8 cellular contexts compared by ENCODE assay signal in the genomic region with DNA sequence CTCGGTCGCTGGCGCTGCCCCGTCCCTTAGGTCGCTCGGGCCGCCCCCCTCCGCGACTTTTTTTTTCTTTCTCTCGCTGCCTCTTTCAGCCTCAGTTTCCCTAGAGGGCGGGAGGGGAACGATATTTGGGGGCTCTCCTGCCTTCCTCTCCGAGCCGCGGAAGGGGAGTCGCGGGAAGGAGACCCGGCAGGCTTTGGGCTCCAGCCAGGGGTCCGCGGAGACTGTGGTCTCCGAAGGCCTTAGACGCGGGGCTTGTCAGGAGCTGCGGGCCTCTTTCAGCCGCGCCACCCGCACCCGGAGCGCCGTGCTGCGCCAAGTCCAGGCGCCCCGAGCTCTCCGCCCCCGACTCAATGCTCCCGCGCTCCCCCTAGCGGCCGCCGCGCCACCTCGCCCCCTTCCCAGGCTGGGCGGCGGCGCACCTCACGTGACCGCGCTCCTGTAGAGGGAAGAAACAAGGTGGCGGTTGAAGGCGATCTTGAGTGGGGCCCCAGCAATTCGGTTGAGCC. TPM values are rescaled to one million over a fixed set of nuclear protein-coding genes. Genes with fewer than 3 reads are reported as not detected.
DNase-seq lines count a peak whose midpoint lies in the region; ATAC-seq and TF ChIP-seq lines count a peak whose summit lies in the region.

A gene (plus strand): TSS at position 427 of the 506 bp plus-strand sequence. CDS start 14,010 bp downstream, outside the sequence.

- H3K4me1 ChIP-seq in Karpas-422 (ENCODE audit: low read length) (peaks cover 20% of the 10 kb centered on the region), RWPE2 (ENCODE audit: insufficient read depth, poor library complexity, severe bottlenecking) (no peaks in the 10 kb centered on the region)

- peaks cover 9% of the 10 kb centered on the region; the same call in 1 of the 2 replicates for H3K79me2 ChIP-seq in Karpas-422 (ENCODE audit: low read length)

- peak within 1 kb of the TSS; percentile 78 for H3K27ac Mint-ChIP-seq in activated T-helper 2 cell treated with anti-CD3 and anti-CD28 coated beads, Interferon-gamma antibody, Interleukin-2, Interleukin-4, amounts not matched to agents 10 μg/mL and 5 μg/mL and 100 μg/mL, durations not matched to agents 14 hours and 24 hours and 36 hours
- H3K27ac Mint-ChIP-seq in nephron progenitor cell = peak within 1 kb of the TSS; percentile 71
- peak within 1 kb of the TSS; percentile 82 for H3K27ac Mint-ChIP-seq in stimulated activated naive CD8-positive, alpha-beta T cell treated with anti-CD3 and anti-CD28 coated beads, Interleukin-15, Interleukin-2, amounts not matched to agents 100 ng/mL and 50 ng/mL, for 24 hours

- H3K27me3 ChIP-seq in Karpas-422 (ENCODE audit: low read length) (no peaks in the 10 kb centered on the region), RWPE2 (ENCODE audit: insufficient read depth, poor library complexity, severe bottlenecking) (no peaks in the 10 kb centered on the region)

- intact Hi-C loops in activated T-helper 2 cell treated with anti-CD3 and anti-CD28 coated beads, Interferon-gamma antibody, Interleukin-2, Interleukin-4, amounts not matched to agents 10 μg/mL and 5 μg/mL and 100 μg/mL, durations not matched to agents 14 hours and 24 hours and 36 hours (cut with micrococcal nuclease) = no loop called here

- H3K9me3 Mint-ChIP-seq in activated T-helper 2 cell treated with anti-CD3 and anti-CD28 coated beads, Interferon-gamma antibody, Interleukin-2, Interleukin-4, amounts not matched to agents 10 μg/mL and 5 μg/mL and 100 μg/mL, durations not matched to agents 14 hours and 24 hours and 36 hours = no peaks in the 10 kb centered on the region
- H3K9me3 Mint-ChIP-seq in nephron progenitor cell = peaks cover 3% of the 10 kb centered on the region
- no peaks in the 10 kb centered on the region for H3K9me3 Mint-ChIP-seq in stimulated activated naive CD8-positive, alpha-beta T cell treated with anti-CD3 and anti-CD28 coated beads, Interleukin-15, Interleukin-2, amounts not matched to agents 100 ng/mL and 50 ng/mL, for 24 hours

- peaks cover 32% of the 10 kb centered on the region for H3K4me1 Mint-ChIP-seq in activated T-helper 2 cell treated with anti-CD3 and anti-CD28 coated beads, Interferon-gamma antibody, Interleukin-2, Interleukin-4, amounts not matched to agents 10 μg/mL and 5 μg/mL and 100 μg/mL, durations not matched to agents 14 hours and 24 hours and 36 hours (ENCODE audit: low read depth)
- H3K4me1 Mint-ChIP-seq in nephron progenitor cell = peaks cover 28% of the 10 kb centered on the region
- peaks cover 38% of the 10 kb centered on the region for H3K4me1 Mint-ChIP-seq in stimulated activated naive CD8-positive, alpha-beta T cell treated with anti-CD3 and anti-CD28 coated beads, Interleukin-15, Interleukin-2, amounts not matched to agents 100 ng/mL and 50 ng/mL, for 24 hours (ENCODE audit: low read depth)

- H3K9me3 ChIP-seq in Karpas-422 (ENCODE audit: low read length) = no peaks in the 10 kb centered on the region
- no peaks in the 10 kb centered on the region for H3K9me3 ChIP-seq in RWPE2 (ENCODE audit: severe bottlenecking)

- H3K36me3 ChIP-seq in Karpas-422 (ENCODE audit: insufficient read depth, low read length) = no peaks in the 10 kb centered on the region; the same call in 1 of the 2 replicates
- no peaks in the 10 kb centered on the region for H3K36me3 ChIP-seq in RWPE2 (ENCODE audit: low read depth)

- H3K4me2 ChIP-seq in Karpas-422 (ENCODE audit: low read depth, low read length, poor library complexity, severe bottlenecking) = peak within 1 kb of the TSS; percentile 97

- peak within 1 kb of the TSS; percentile 89; the same call in 1 of the 2 replicates for H2AFZ ChIP-seq in Karpas-422 (ENCODE audit: low read length)

- H3K4me3 Mint-ChIP-seq in activated T-helper 2 cell treated with anti-CD3 and anti-CD28 coated beads, Interferon-gamma antibody, Interleukin-2, Interleukin-4, amounts not matched to agents 10 μg/mL and 5 μg/mL and 100 μg/mL, durations not matched to agents 14 hours and 24 hours and 36 hours (ENCODE audit: low read depth) = peak within 1 kb of the TSS; percentile 85
- H3K4me3 Mint-ChIP-seq in nephron progenitor cell = peak within 1 kb of the TSS; percentile 91
- peak within 1 kb of the TSS; percentile 92 for H3K4me3 Mint-ChIP-seq in stimulated activated naive CD8-positive, alpha-beta T cell treated with anti-CD3 and anti-CD28 coated beads, Interleukin-15, Interleukin-2, amounts not matched to agents 100 ng/mL and 50 ng/mL, for 24 hours

- peak within 1 kb of the TSS; percentile 81 for H3K9ac ChIP-seq in Karpas-422 (ENCODE audit: low read length)

- H3K4me3 ChIP-seq in Karpas-422 (ENCODE audit: low read length) (peak within 1 kb of the TSS; percentile 81), RWPE2 (ENCODE audit: severe bottlenecking) (peak within 1 kb of the TSS; percentile 93), fibroblast of the aortic adventitia (ENCODE audit: low read depth, low read length) (peak within 1 kb of the TSS; percentile 99)

- H3K9me2 ChIP-seq in Karpas-422 (replicated peaks; ENCODE audit: insufficient read depth, low read length) = no peaks in the 10 kb centered on the region

- no peaks in the 10 kb centered on the region for H3K27me3 Mint-ChIP-seq in activated T-helper 2 cell treated with anti-CD3 and anti-CD28 coated beads, Interferon-gamma antibody, Interleukin-2, Interleukin-4, amounts not matched to agents 10 μg/mL and 5 μg/mL and 100 μg/mL, durations not matched to agents 14 hours and 24 hours and 36 hours (ENCODE audit: low read depth)
- peaks cover 14% of the 10 kb centered on the region for H3K27me3 Mint-ChIP-seq in nephron progenitor cell (ENCODE audit: low read depth, poor library complexity)
- no peaks in the 10 kb centered on the region for H3K27me3 Mint-ChIP-seq in stimulated activated naive CD8-positive, alpha-beta T cell treated with anti-CD3 and anti-CD28 coated beads, Interleukin-15, Interleukin-2, amounts not matched to agents 100 ng/mL and 50 ng/mL, for 24 hours

- DNase-seq in DMS153 (lab: John Stamatoyannopoulos, UW) = peak; percentile 52
- DNase-seq in Karpas-422 = peak; percentile 94
- peak; percentile 68 for DNase-seq in RWPE2 (ENCODE audit: low spot score)
- DNase-seq in activated T-helper 2 cell treated with anti-CD3 and anti-CD28 coated beads, Interferon-gamma antibody, Interleukin-2, Interleukin-4, amounts not matched to agents 10 μg/mL and 5 μg/mL and 100 μg/mL, durations not matched to agents 14 hours and 24 hours and 36 hours (ENCODE audit: low spot score) = peak; percentile 87
- DNase-seq in fibroblast of the aortic adventitia (ENCODE audit: low read depth) = peak; percentile 64
- DNase-seq in nephron progenitor cell = peak; percentile 92

- peaks cover 26% of the 10 kb centered on the region for H3K36me3 Mint-ChIP-seq in activated T-helper 2 cell treated with anti-CD3 and anti-CD28 coated beads, Interferon-gamma antibody, Interleukin-2, Interleukin-4, amounts not matched to agents 10 μg/mL and 5 μg/mL and 100 μg/mL, durations not matched to agents 14 hours and 24 hours and 36 hours (ENCODE audit: low read depth)
- peaks cover 21% of the 10 kb centered on the region for H3K36me3 Mint-ChIP-seq in nephron progenitor cell (ENCODE audit: low read depth)
- peaks cover 10% of the 10 kb centered on the region for H3K36me3 Mint-ChIP-seq in stimulated activated naive CD8-positive, alpha-beta T cell treated with anti-CD3 and anti-CD28 coated beads, Interleukin-15, Interleukin-2, amounts not matched to agents 100 ng/mL and 50 ng/mL, for 24 hours (ENCODE audit: low read depth)

- H3K27ac ChIP-seq in Karpas-422 (ENCODE audit: low read length) (no peak within 1 kb of the TSS), RWPE2 (ENCODE audit: poor library complexity, severe bottlenecking) (peak within 1 kb of the TSS; percentile 35)

- ATAC-seq in GM21717 (IDR thresholded peaks at IDR 0.05; ENCODE audit: unreplicated experiment) = peak; percentile 75
- peak; percentile 91 for ATAC-seq in RWPE2 (ENCODE audit: low read depth)

- TF ChIP-seq CTCF in RWPE2 (IDR thresholded peaks at IDR 0.05; ENCODE audit: poor library complexity, severe bottlenecking) = peak; percentile 96
- TF ChIP-seq CTCF in fibroblast of the aortic adventitia (IDR thresholded peaks at IDR 0.05; ENCODE audit: insufficient read depth, low read length) = peak; percentile 66
- peak; percentile 91 for TF ChIP-seq CTCF in nephron progenitor cell (IDR thresholded peaks at IDR 0.05)

- no peaks in the 10 kb centered on the region for H4K20me1 ChIP-seq in Karpas-422 (ENCODE audit: insufficient read depth, low read depth, low read length)

RNA-seq across cellular contexts. Expression of the gene that starts here (rescaled TPM):
- 12.5 and 21.2 TPM in 2 replicates for total RNA-seq in Karpas-422 (2014; rRNA removed; shearing (Covaris generic); ENCODE audit: low replicate concordance)
- 34.3 and 40.9 TPM in 2 replicates for total RNA-seq in activated T-helper 2 cell treated with anti-CD3 and anti-CD28 coated beads, Interferon-gamma antibody, Interleukin-2, Interleukin-4, amounts not matched to agents 10 μg/mL and 5 μg/mL and 100 μg/mL, durations not matched to agents 14 hours and 24 hours and 36 hours
- 7.7 and 18.0 TPM in 2 replicates for total RNA-seq in fibroblast of the aortic adventitia (ENCODE audit: low replicate concordance)
